Comparison of ENCODE assay signal across 12 cellular contexts in the genomic region with DNA sequence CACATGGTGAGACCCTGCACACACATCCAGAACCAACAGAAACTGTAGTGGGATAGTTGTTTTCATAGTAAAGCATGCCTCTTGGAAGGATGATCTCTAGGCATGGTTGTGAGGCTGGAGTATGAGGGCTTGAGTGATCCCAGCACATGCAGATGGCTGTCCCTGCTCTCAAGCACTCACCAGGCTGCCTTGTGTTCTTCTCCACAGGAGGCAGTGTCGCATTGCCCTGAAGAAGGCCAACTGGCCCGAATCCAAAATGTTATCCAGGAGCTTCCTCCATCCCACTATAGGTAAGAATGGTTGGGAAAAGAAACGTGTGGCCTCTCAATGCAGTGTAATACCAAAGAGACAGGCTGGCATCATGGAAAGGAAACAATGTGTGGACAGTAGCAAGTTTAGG.
DNase-seq lines count a peak whose midpoint lies in the region; ATAC-seq and TF ChIP-seq lines count a peak whose summit lies in the region.
"Had no signal": no experiment of that assay in that cellular context is flagged by ENCODE, and none has a peak within 500 bp of the region (broad histone marks: within the 10 kb centered on the region; RNA-seq: fewer than 3 reads in every experiment).

No MANE protein-coding gene starts in this region.

- no TSS peak for BruUV-seq in Panc1 (replicated peaks; lab: Mats Ljungman, UMichigan)

- H3K27me3 ChIP-seq in Panc1 (ENCODE audit: control insufficient read depth, insufficient read depth, low read length) = no peaks in the 10 kb centered on the region
- no peaks in the 10 kb centered on the region for H3K27me3 ChIP-seq in sigmoid colon
- H3K27me3 ChIP-seq: SJSA1 had no signal

- H3K36me3 ChIP-seq in Panc1 (ENCODE audit: control insufficient read depth, insufficient read depth, low read length) (no peaks in the 10 kb centered on the region), sigmoid colon (peaks cover 0 to 38% (median 6%) of the 10 kb centered on the region in 4 donors)

- CTCF ChIA-PET in Panc1 (lab: Charles Lee) = no interaction called here

- in situ Hi-C loops in Panc1 (cut with HindIII; ENCODE audit: low pct_unique_long_range_greater_than_20kb, low sequenced_read_pairs) = no loop called here

- DNase-seq in ELR (ENCODE audit: low read depth) = peak; percentile 25
- DNase-seq in HuH-7.5 (ENCODE audit: low spot score) = peak; percentile 17
- DNase-seq in Panc1 (ENCODE audit: low read depth, low spot score) = no peak
- DNase-seq in left lobe of liver (ENCODE audit: low spot score) = no peak
- DNase-seq in NOMO-1 treated with DMSO at 0.1 percent for 48 hours (lab: John Stamatoyannopoulos, UW; ENCODE audit: unreplicated experiment) = no peak
- no peak for DNase-seq in KG1 (lab: John Stamatoyannopoulos, UW)
- DNase-seq in sigmoid colon = no peak
- DNase-seq: activated CD4-positive, alpha-beta T cell treated with anti-CD3 and anti-CD28 coated beads for 36 hours; activated naive CD4-positive, alpha-beta T cell treated with anti-CD3 and anti-CD28 coated beads, Interleukin-2, amount 50 U/mL, for 16 hours; DMS153 had no signal

- H3K9me3 ChIP-seq in Panc1 (ENCODE audit: control insufficient read depth, insufficient read depth, low read depth, low read length) = no peaks in the 10 kb centered on the region
- no peaks in the 10 kb centered on the region for H3K9me3 ChIP-seq in sigmoid colon
- H3K9me3 ChIP-seq: SJSA1 had no signal

- no peaks in the 10 kb centered on the region for H3K4me1 ChIP-seq in Panc1 (ENCODE audit: control insufficient read depth, insufficient read depth, low read length)
- no peaks in the 10 kb centered on the region for H3K4me1 ChIP-seq in sigmoid colon
- H3K4me1 ChIP-seq: SJSA1 had no signal

- no peak for TF ChIP-seq CTCF in Panc1 (IDR thresholded peaks at IDR 0.05)
- TF ChIP-seq CTCF in sigmoid colon (IDR thresholded peaks at IDR 0.05) = no peak

- ATAC-seq in Panc1 = peak; percentile 63
- peak; percentile 40 for ATAC-seq in left lobe of liver
- no peak for ATAC-seq in GM21526 (IDR thresholded peaks at IDR 0.05; ENCODE audit: low FRiP score, unreplicated experiment)
- ATAC-seq: activated CD4-positive, alpha-beta T cell treated with anti-CD3 and anti-CD28 coated beads for 36 hours had no signal

- H3K4me3 ChIP-seq in Panc1 (ENCODE audit: low read depth in 2 of 2, low read length in 2 of 2) (no peak overlapping the region), sigmoid colon (no peak overlapping the region)
- H3K4me3 ChIP-seq: SJSA1 had no signal

- POLR2A ChIA-PET in Panc1 (lab: Charles Lee) = no interaction called here

- TF ChIP-seq EP300 in sigmoid colon (IDR thresholded peaks at IDR 0.05) = no peak

- intact Hi-C loops in Panc1 (cut with micrococcal nuclease; ENCODE audit: unreplicated experiment) (no loop called here), sigmoid colon (cut with DNase I) (loop anchor here (10.0 kb wide), 1 partner anchor 106 kb away; no protein-coding TSS in a partner anchor)

- no peak for TF ChIP-seq POLR2A in sigmoid colon (IDR thresholded peaks at IDR 0.05)

- H3K27ac ChIP-seq in Panc1 (ENCODE audit: low read length) (no peak overlapping the region), sigmoid colon (no peak overlapping the region)
- H3K27ac ChIP-seq: SJSA1 had no signal

- 50 to 73% methylated on average over 3 of the region's 3 CpGs for WGBS in sigmoid colon, 2 donors

Comparison
In these comparisons a context has a peak if more than half of its experiments do, and no peak if none do; other contexts are left out.
1. DNase-seq: peak in ELR (single experiment) and HuH-7.5 (single experiment); none in Panc1 (single experiment), left lobe of liver (single experiment), NOMO-1 treated with DMSO at 0.1 percent for 48 hours (single experiment), KG1 (single experiment) and sigmoid colon (single experiment).